In genomic region chr12:92503029-92503931, GRCh38 we compare ENCODE assay signal across 8 cellular contexts.
DNase-seq lines count a peak whose midpoint lies in the region; ATAC-seq and TF ChIP-seq lines count a peak whose summit lies in the region.

No MANE protein-coding gene starts in this region.

- no peak overlapping the region for H3K9ac ChIP-seq in trophoblast cell (ENCODE audit: low read length)

- H2BK12ac ChIP-seq in trophoblast cell (ENCODE audit: low read length): no peak overlapping the region

- POLR2A ChIA-PET in WTC11 (lab: Charles Lee): interaction anchor here (0.6 kb wide), 1 partner anchor 940 kb away, joined by 3 read pairs; no protein-coding TSS in a partner anchor

- peak overlapping the region; percentile 85 for H3K27ac Mint-ChIP-seq in activated CD8-positive, alpha-beta memory T cell treated with anti-CD3 and anti-CD28 coated beads, Interleukin-2, amount 10 ng/mL, durations not matched to agents 7 days and 5 days
- H3K27ac Mint-ChIP-seq in WTC11: no peak overlapping the region

- TF ChIP-seq EP300 in transverse colon (IDR thresholded peaks at IDR 0.05; ENCODE audit: low read depth): no peak

- TF ChIP-seq POLR2A in transverse colon (IDR thresholded peaks at IDR 0.05) (no peak), lower leg skin (IDR thresholded peaks at IDR 0.05) (no peak)

- H3K27ac ChIP-seq in transverse colon (peak overlapping the region; percentile 63 to 82 (median 78)), trophoblast cell (ENCODE audit: low read depth, low read length) (no peak overlapping the region)

- in situ Hi-C loops in transverse colon (cut with MboI; ENCODE audit: low pct_ligation_motif_present in 1 of 4, low pct_unique_long_range_greater_than_20kb in 1 of 4, low sequenced_read_pairs in 3 of 4): no loop called here

- H3K9me3 Mint-ChIP-seq in activated CD8-positive, alpha-beta memory T cell treated with anti-CD3 and anti-CD28 coated beads, Interleukin-2, amount 10 ng/mL, durations not matched to agents 7 days and 5 days (ENCODE audit: low read depth): no peaks in the 10 kb centered on the region
- no peaks in the 10 kb centered on the region for H3K9me3 Mint-ChIP-seq in WTC11

- H3K27me3 ChIP-seq in transverse colon: no peaks in the 10 kb centered on the region
- H3K27me3 ChIP-seq in trophoblast cell (ENCODE audit: insufficient read depth, low read length): no peaks in the 10 kb centered on the region

- peak; percentile 74 for ATAC-seq in activated CD8-positive, alpha-beta memory T cell treated with anti-CD3 and anti-CD28 coated beads, Interleukin-2, amount 10 ng/mL, durations not matched to agents 7 days and 5 days
- ATAC-seq in HG02943 (IDR thresholded peaks at IDR 0.05; ENCODE audit: low read depth, unreplicated experiment): peak; percentile 48
- no peak for ATAC-seq in WTC11
- peak; percentile 60 for ATAC-seq in left lobe of liver

- no peak overlapping the region for H3K4ac ChIP-seq in trophoblast cell (ENCODE audit: low read depth, low read length)

- H4K12ac ChIP-seq in trophoblast cell (ENCODE audit: low read depth, low read length): no peak overlapping the region

- no peak overlapping the region for H2AFZ ChIP-seq in trophoblast cell (ENCODE audit: insufficient read depth, low read length, poor library complexity)

- CTCF ChIA-PET in activated CD8-positive, alpha-beta memory T cell treated with anti-CD3 and anti-CD28 coated beads, Interleukin-2, amount 10 ng/mL, durations not matched to agents 7 days and 5 days (lab: Charles Lee): interaction anchor here (0.9 to 3.1 kb wide), 14 partner anchors 8 to 471 kb away, joined by 3 to 8 read pairs (median 3); partner anchors contain the start of gene BTG1
- CTCF ChIA-PET in WTC11 (lab: Charles Lee): interaction anchor here (1.3 kb wide), 1 partner anchor 66 kb away, joined by 3 read pairs; no protein-coding TSS in a partner anchor

- peaks cover 25 to 45% (median 32%) of the 10 kb centered on the region in 4 donors for H3K4me1 ChIP-seq in transverse colon
- H3K4me1 ChIP-seq in trophoblast cell (ENCODE audit: control insufficient read depth in 1 of 2, insufficient read depth in 2 of 2, low read length in 2 of 2): peaks cover 3 to 4% of the 10 kb centered on the region in 2 experiments

- H3K79me1 ChIP-seq in trophoblast cell (ENCODE audit: low read length): peaks cover 2% of the 10 kb centered on the region

- no peaks in the 10 kb centered on the region for H3K9me3 ChIP-seq in transverse colon
- no peaks in the 10 kb centered on the region for H3K9me3 ChIP-seq in trophoblast cell (ENCODE audit: insufficient read depth, low read depth, low read length)

- H3K4me3 ChIP-seq in transverse colon (no peak overlapping the region), trophoblast cell (ENCODE audit: low read depth, low read length) (no peak overlapping the region), lower leg skin (ENCODE audit: low read depth, poor library complexity, severe bottlenecking) (no peak overlapping the region)

- intact Hi-C loops in transverse colon (cut with DNase I; ENCODE audit: low total_unique reads): no loop called here
- intact Hi-C loops in lower leg skin (cut with DNase I; ENCODE audit: low total_unique reads): no loop called here

- TF ChIP-seq CTCF in WTC11 (IDR thresholded peaks at IDR 0.05): no peak
- no peak for TF ChIP-seq CTCF in transverse colon (IDR thresholded peaks at IDR 0.05)
- no peak for TF ChIP-seq CTCF in lower leg skin (IDR thresholded peaks at IDR 0.05)

- no peak overlapping the region for H4K91ac ChIP-seq in trophoblast cell (ENCODE audit: low read depth, low read length)

- H3K4me2 ChIP-seq in trophoblast cell (ENCODE audit: low read length): no peak overlapping the region

- no peak overlapping the region for H2BK5ac ChIP-seq in trophoblast cell (ENCODE audit: low read depth, low read length, poor library complexity)

- no peak overlapping the region for H3K18ac ChIP-seq in trophoblast cell (ENCODE audit: low read length)

- H3K36me3 ChIP-seq in transverse colon (no peaks in the 10 kb centered on the region), trophoblast cell (ENCODE audit: control insufficient read depth in 1 of 2, insufficient read depth in 2 of 2, low read length in 2 of 2) (no peaks in the 10 kb centered on the region)

- WGBS in transverse colon (ENCODE audit: low coverage in 1 of 2), 2 donors: 48 to 66% methylated on average over 7 to 12 of the region's 12 CpGs
- WGBS in trophoblast cell (ENCODE audit: extremely low coverage, insufficient coverage, insufficient read length): no CpG with 5 or more reads among the region's 12 CpGs
- 70 to 76% methylated on average over 12 of the region's 12 CpGs for WGBS in lower leg skin, 2 donors

- peaks cover 38% of the 10 kb centered on the region for H3K4me1 Mint-ChIP-seq in activated CD8-positive, alpha-beta memory T cell treated with anti-CD3 and anti-CD28 coated beads, Interleukin-2, amount 10 ng/mL, durations not matched to agents 7 days and 5 days
- peaks cover 31% of the 10 kb centered on the region for H3K4me1 Mint-ChIP-seq in WTC11

- no peak overlapping the region for H3K23ac ChIP-seq in trophoblast cell (ENCODE audit: low read length)

- H2AK5ac ChIP-seq in trophoblast cell (ENCODE audit: low read length): no peak overlapping the region

- H3K36me3 Mint-ChIP-seq in activated CD8-positive, alpha-beta memory T cell treated with anti-CD3 and anti-CD28 coated beads, Interleukin-2, amount 10 ng/mL, durations not matched to agents 7 days and 5 days: peaks cover 2% of the 10 kb centered on the region
- H3K36me3 Mint-ChIP-seq in WTC11: no peaks in the 10 kb centered on the region

- H3K14ac ChIP-seq in trophoblast cell (ENCODE audit: low read length): no peak overlapping the region

- H3K4me3 Mint-ChIP-seq in activated CD8-positive, alpha-beta memory T cell treated with anti-CD3 and anti-CD28 coated beads, Interleukin-2, amount 10 ng/mL, durations not matched to agents 7 days and 5 days: no peak overlapping the region
- H3K4me3 Mint-ChIP-seq in WTC11: no peak overlapping the region

- no peaks in the 10 kb centered on the region for H3K27me3 Mint-ChIP-seq in activated CD8-positive, alpha-beta memory T cell treated with anti-CD3 and anti-CD28 coated beads, Interleukin-2, amount 10 ng/mL, durations not matched to agents 7 days and 5 days
- H3K27me3 Mint-ChIP-seq in WTC11 (ENCODE audit: low read depth): no peaks in the 10 kb centered on the region

- no peaks in the 10 kb centered on the region for H3K79me2 ChIP-seq in trophoblast cell (ENCODE audit: control insufficient read depth, insufficient read depth, low read length, poor library complexity)

- DNase-seq in activated CD8-positive, alpha-beta memory T cell treated with anti-CD3 and anti-CD28 coated beads, Interleukin-2, amount 10 ng/mL, durations not matched to agents 7 days and 5 days: peak; percentile 67
- DNase-seq in activated CD8-positive, alpha-beta memory T cell treated with anti-CD3 and anti-CD28 coated beads for 24 hours: no peak
- no peak for DNase-seq in WTC11 (ENCODE audit: low spot score)
- DNase-seq in left lobe of liver (ENCODE audit: low spot score): peak; percentile 60
- DNase-seq in transverse colon: no peak
- DNase-seq in trophoblast cell: no peak
- no peak for DNase-seq in lower leg skin (ENCODE audit: low spot score in 2 of 2)

- H4K8ac ChIP-seq in trophoblast cell (ENCODE audit: low read depth, low read length): no peak overlapping the region

- H2BK120ac ChIP-seq in trophoblast cell (ENCODE audit: insufficient read depth, low read length, poor library complexity): no peak overlapping the region

TF ChIP-seq in WTC11, 78 proteins besides CTCF, POLR2A, EP300 and RAD21:
- TF ChIP-seq NFE2L1 (CRISPR knock-in tag; IDR thresholded peaks at IDR 0.05): no peak
- TF ChIP-seq GABPB1 (CRISPR knock-in tag; IDR thresholded peaks at IDR 0.05): 0 out of 2 replicates have a peak, but pooled peaks have one; percentile 13

Comparison
In these comparisons a context has a peak if more than half of its experiments do, and no peak if none do; other contexts are left out.
1. DNase-seq: peak in activated CD8-positive, alpha-beta memory T cell treated with anti-CD3 and anti-CD28 coated beads, Interleukin-2, amount 10 ng/mL, durations not matched to agents 7 days and 5 days (single experiment) and left lobe of liver (single experiment); none in activated CD8-positive, alpha-beta memory T cell treated with anti-CD3 and anti-CD28 coated beads for 24 hours (single experiment), WTC11 (single experiment), transverse colon (single experiment), trophoblast cell (0 of 2) and lower leg skin (0 of 2).